17 cellular contexts compared by ENCODE assay signal in genomic region chr3:32111560-32111959, GRCh38. TPM values are rescaled to one million over a fixed set of nuclear protein-coding genes. Genes with fewer than 3 reads are reported as not detected.
DNase-seq lines count a peak whose midpoint lies in the region; ATAC-seq and TF ChIP-seq lines count a peak whose summit lies in the region.
"Had no signal": no experiment of that assay in that cellular context is flagged by ENCODE, and none has a peak within 500 bp of the region (broad histone marks: within the 10 kb centered on the region; RNA-seq: fewer than 3 reads in every experiment).

No MANE protein-coding gene starts in this region.

- peaks cover 0 to 64% (median 48%) of the 10 kb centered on the region in 9 donors for H3K4me1 ChIP-seq in heart right ventricle
- H3K4me1 ChIP-seq in foreskin keratinocyte, result no peaks in the 10 kb centered on the region
- H3K4me1 ChIP-seq: BE2C had no signal

- intact Hi-C loops in heart right ventricle (cut with DNase I), result loop anchor here in 2 of 10 donors (1.0 kb wide), 1 partner anchor 15 kb away; no protein-coding TSS in a partner anchor

- no peaks in the 10 kb centered on the region for H3K27me3 ChIP-seq in heart right ventricle
- no peaks in the 10 kb centered on the region for H3K27me3 ChIP-seq in foreskin keratinocyte
- H3K27me3 ChIP-seq: BE2C had no signal

- peak overlapping the region; percentile 6 for H3K27ac Mint-ChIP-seq in activated naive CD4-positive, alpha-beta T cell treated with anti-CD3 and anti-CD28 coated beads, Interleukin-2, amount 50 U/mL, for 24 hours
- peak overlapping the region; percentile 11 for H3K27ac Mint-ChIP-seq in stimulated activated memory B cell treated with anti-CD40 and anti-IgM and Interleukin-4, amounts not matched to agents 10 μg/mL and 1 μg/mL and 100 μg/mL, for 72 hours
- H3K27ac Mint-ChIP-seq: CD8-positive, alpha-beta T cell had no signal

- peaks cover 7% of the 10 kb centered on the region for H3K36me3 Mint-ChIP-seq in activated naive CD4-positive, alpha-beta T cell treated with anti-CD3 and anti-CD28 coated beads, Interleukin-2, amount 50 U/mL, for 24 hours
- H3K36me3 Mint-ChIP-seq in stimulated activated memory B cell treated with anti-CD40 and anti-IgM and Interleukin-4, amounts not matched to agents 10 μg/mL and 1 μg/mL and 100 μg/mL, for 72 hours, result peaks cover 8% of the 10 kb centered on the region

- DNase-seq in activated naive CD4-positive, alpha-beta T cell treated with Interleukin-2 at 50 U/mL for 16 hours, result no peak
- DNase-seq in GM12865 (ENCODE audit: low read depth), result peak; percentile 20
- no peak for DNase-seq in heart right ventricle
- no peak for DNase-seq in foreskin keratinocyte
- DNase-seq in NOMO-1 treated with DMSO at 0.1 percent for 48 hours (lab: John Stamatoyannopoulos, UW; ENCODE audit: unreplicated experiment), result no peak
- DNase-seq: BE2C; CD8-positive, alpha-beta T cell; DMS53; NCI-H1105; NCI-H1694 treated with DMSO at 0.1 percent for 48 hours; NCI-H2107; NCI-H2227 treated with DMSO at 0.1 percent for 48 hours; NCI-H524; SIG-M5 had no signal

- peaks cover 0 to 4% (median 0%) of the 10 kb centered on the region in 11 donors for H3K9me3 ChIP-seq in heart right ventricle
- H3K9me3 ChIP-seq: BE2C had no signal

- no peaks in the 10 kb centered on the region for H3K27me3 Mint-ChIP-seq in activated naive CD4-positive, alpha-beta T cell treated with anti-CD3 and anti-CD28 coated beads, Interleukin-2, amount 50 U/mL, for 24 hours
- no peaks in the 10 kb centered on the region for H3K27me3 Mint-ChIP-seq in stimulated activated memory B cell treated with anti-CD40 and anti-IgM and Interleukin-4, amounts not matched to agents 10 μg/mL and 1 μg/mL and 100 μg/mL, for 72 hours

- H3K4me3 Mint-ChIP-seq in activated naive CD4-positive, alpha-beta T cell treated with anti-CD3 and anti-CD28 coated beads, Interleukin-2, amount 50 U/mL, for 24 hours, result no peak overlapping the region
- H3K4me3 Mint-ChIP-seq in stimulated activated memory B cell treated with anti-CD40 and anti-IgM and Interleukin-4, amounts not matched to agents 10 μg/mL and 1 μg/mL and 100 μg/mL, for 72 hours, result no peak overlapping the region
- H3K4me3 Mint-ChIP-seq: CD8-positive, alpha-beta T cell had no signal

- peak in 4 of 8 donors; percentile 11 to 53 (median 40) for ATAC-seq in heart right ventricle
- no peak for ATAC-seq in stimulated activated memory B cell treated with anti-CD40 and anti-IgM and Interleukin-4, amounts not matched to agents 10 μg/mL and 1 μg/mL and 100 μg/mL, for 72 hours
- no peak for ATAC-seq in foreskin keratinocyte
- ATAC-seq in HG02981 (IDR thresholded peaks at IDR 0.05; ENCODE audit: unreplicated experiment), result no peak
- ATAC-seq: CD8-positive, alpha-beta T cell had no signal

- H3K4me1 Mint-ChIP-seq in activated naive CD4-positive, alpha-beta T cell treated with anti-CD3 and anti-CD28 coated beads, Interleukin-2, amount 50 U/mL, for 24 hours, result peaks cover 77% of the 10 kb centered on the region
- peaks cover 31% of the 10 kb centered on the region for H3K4me1 Mint-ChIP-seq in stimulated activated memory B cell treated with anti-CD40 and anti-IgM and Interleukin-4, amounts not matched to agents 10 μg/mL and 1 μg/mL and 100 μg/mL, for 72 hours

- H3K9me3 Mint-ChIP-seq in activated naive CD4-positive, alpha-beta T cell treated with anti-CD3 and anti-CD28 coated beads, Interleukin-2, amount 50 U/mL, for 24 hours, result no peaks in the 10 kb centered on the region
- no peaks in the 10 kb centered on the region for H3K9me3 Mint-ChIP-seq in stimulated activated memory B cell treated with anti-CD40 and anti-IgM and Interleukin-4, amounts not matched to agents 10 μg/mL and 1 μg/mL and 100 μg/mL, for 72 hours

- no peaks in the 10 kb centered on the region for H3K36me3 ChIP-seq in heart right ventricle
- H3K36me3 ChIP-seq: BE2C had no signal

- peak overlapping the region in 9 of 10 donors; percentile 46 to 90 (median 68) for H3K27ac ChIP-seq in heart right ventricle
- no peak overlapping the region for H3K27ac ChIP-seq in foreskin keratinocyte

- WGBS in heart right ventricle, 2 donors, result 54 to 57% methylated on average over 2 of the region's 2 CpGs

- TF ChIP-seq CTCF in GM12865 (IDR thresholded peaks at IDR 0.05; ENCODE audit: insufficient read depth, low read depth, low read length, missing control alignments) (no peak), heart right ventricle (IDR thresholded peaks at IDR 0.05) (no peak), foreskin keratinocyte (conservative IDR thresholded peaks at IDR 0.05) (no peak)

- no peak overlapping the region for H3K4me3 ChIP-seq in GM12865 (ENCODE audit: low read depth, low read length)
- H3K4me3 ChIP-seq in heart right ventricle, result no peak overlapping the region

RNA-seq across cellular contexts. Expression of gene GPD1L, which starts 5.1 kb away (rescaled TPM):
- total RNA-seq in heart right ventricle, result 100 to 1,000 TPM; 120 to 349 (median 186) TPM
- polyA plus RNA-seq in heart right ventricle, result 10 to 100 TPM; 71.0 to 83.2 TPM
- 4.0 and 4.5 TPM in 2 replicates for total RNA-seq in foreskin keratinocyte
- polyA plus RNA-seq in foreskin keratinocyte, result 1.8 and 1.9 TPM in 2 replicates

Comparison
In these comparisons a context has a peak if more than half of its experiments do, and no peak if none do; other contexts are left out.
1. RNA of gene GPD1L, which starts 5.1 kb away (total RNA-seq): 120 to 349 TPM in heart right ventricle; 4.0 to 4.5 TPM in foreskin keratinocyte; every median in the first group is over 10 times any median in the second.